Comparison of ENCODE assay signal across 24 cellular contexts in genomic region chr1:180672105-180672504, GRCh38.
"Had no signal": no experiment of that assay in that cellular context is flagged by ENCODE, and none has a peak within 500 bp of the region (broad histone marks: within the 10 kb centered on the region; RNA-seq: fewer than 3 reads in every experiment).

No MANE protein-coding gene starts in this region.

- H3K4me2 ChIP-seq: neural progenitor cell had no signal

- H3K27ac ChIP-seq: coronary artery, left ventricle myocardium inferior, neural progenitor cell, transverse colon, vagina, VCaP had no signal

- ATAC-seq: activated CD4-positive, CD25-positive, alpha-beta regulatory T cell treated with anti-CD3 and anti-CD28 coated beads, Interleukin-2, amount 50 U/mL, for 24 hours; activated CD8-positive, alpha-beta memory T cell treated with anti-CD3 and anti-CD28 coated beads, Interleukin-2, amount 10 ng/mL, durations not matched to agents 7 days and 5 days; activated CD8-positive, alpha-beta T cell treated with anti-CD3 and anti-CD28 coated beads for 36 hours; naive thymus-derived CD8-positive, alpha-beta T cell had no signal

- H3K4me3 ChIP-seq: coronary artery, left ventricle myocardium inferior, neural progenitor cell, transverse colon, vagina had no signal

- H2AFZ ChIP-seq: neural progenitor cell had no signal

- DNase-seq: activated CD8-positive, alpha-beta memory T cell treated with anti-CD3 and anti-CD28 coated beads, Interleukin-2, amount 10 ng/mL, durations not matched to agents 7 days and 5 days; activated CD8-positive, alpha-beta T cell treated with anti-CD3 and anti-CD28 coated beads for 36 hours; activated effector memory CD4-positive, alpha-beta T cell treated with anti-CD3 and anti-CD28 coated beads, Interleukin-2, amount 50 U/mL, for 16 hours; activated naive CD4-positive, alpha-beta T cell treated with anti-CD3 and anti-CD28 coated beads, Interleukin-2, amount 10 ng/mL, durations not matched to agents 7 days and 5 days; activated T-cell treated with anti-CD3 and anti-CD28 coated beads for 4 hours; anterior cingulate cortex; central memory CD4-positive, alpha-beta T cell; endodermal cell; foreskin melanocyte; immature natural killer cell; left ventricle myocardium inferior; naive thymus-derived CD8-positive, alpha-beta T cell; stimulated activated CD4-positive, alpha-beta T cell treated with anti-CD3 and anti-CD28 coated beads, Interleukin-2, amount 100 ng/mL, for 48 hours; stimulated activated CD8-positive, alpha-beta memory T cell treated with anti-CD3 and anti-CD28 coated beads, Interleukin-4, amount 100 ng/mL, for 48 hours; stimulated activated naive B cell treated with anti-CD40 and anti-IgM and Interleukin-4, amounts not matched to agents 10 μg/mL and 1 μg/mL and 100 μg/mL, for 72 hours; transverse colon had no signal

- H3K36me3 ChIP-seq: neural progenitor cell, transverse colon had no signal

- H3K4me3 Mint-ChIP-seq: activated CD4-positive, alpha-beta T cell treated with anti-CD3 and anti-CD28 coated beads, Interleukin-2, amount 10 ng/mL, durations not matched to agents 24 days and 14 days; activated CD8-positive, alpha-beta memory T cell treated with anti-CD3 and anti-CD28 coated beads, Interleukin-2, amount 10 ng/mL, durations not matched to agents 7 days and 5 days; activated CD8-positive, alpha-beta T cell treated with anti-CD3 and anti-CD28 coated beads for 36 hours; activated naive CD4-positive, alpha-beta T cell treated with anti-CD3 and anti-CD28 coated beads, Interleukin-2, amount 10 ng/mL, durations not matched to agents 7 days and 5 days; brain; endodermal cell; immature natural killer cell; naive thymus-derived CD8-positive, alpha-beta T cell; neural progenitor cell; stimulated activated naive B cell treated with anti-CD40 and anti-IgM and Interleukin-4, amounts not matched to agents 10 μg/mL and 1 μg/mL and 100 μg/mL, for 72 hours had no signal

- H3K27me3 ChIP-seq: neural progenitor cell, transverse colon, vagina had no signal

- H3K27me3 Mint-ChIP-seq: activated CD4-positive, alpha-beta T cell treated with anti-CD3 and anti-CD28 coated beads, Interleukin-2, amount 10 ng/mL, durations not matched to agents 24 days and 14 days; activated CD8-positive, alpha-beta memory T cell treated with anti-CD3 and anti-CD28 coated beads, Interleukin-2, amount 10 ng/mL, durations not matched to agents 7 days and 5 days; activated CD8-positive, alpha-beta T cell treated with anti-CD3 and anti-CD28 coated beads for 36 hours; activated naive CD4-positive, alpha-beta T cell treated with anti-CD3 and anti-CD28 coated beads, Interleukin-2, amount 10 ng/mL, durations not matched to agents 7 days and 5 days; brain; naive thymus-derived CD8-positive, alpha-beta T cell; progenitor cell of endocrine pancreas; stimulated activated naive B cell treated with anti-CD40 and anti-IgM and Interleukin-4, amounts not matched to agents 10 μg/mL and 1 μg/mL and 100 μg/mL, for 72 hours had no signal

- H3K27ac Mint-ChIP-seq: activated CD4-positive, alpha-beta T cell treated with anti-CD3 and anti-CD28 coated beads, Interleukin-2, amount 10 ng/mL, durations not matched to agents 24 days and 14 days; activated CD8-positive, alpha-beta memory T cell treated with anti-CD3 and anti-CD28 coated beads, Interleukin-2, amount 10 ng/mL, durations not matched to agents 7 days and 5 days; activated CD8-positive, alpha-beta T cell treated with anti-CD3 and anti-CD28 coated beads for 36 hours; activated naive CD4-positive, alpha-beta T cell treated with anti-CD3 and anti-CD28 coated beads, Interleukin-2, amount 10 ng/mL, durations not matched to agents 7 days and 5 days; brain; endodermal cell; immature natural killer cell; naive thymus-derived CD8-positive, alpha-beta T cell; neural progenitor cell; progenitor cell of endocrine pancreas had no signal

- H3K9ac ChIP-seq: neural progenitor cell had no signal

- H3K4me1 ChIP-seq: transverse colon, vagina had no signal
